In genomic region chr12:131432532-131433260, GRCh38 we compare ENCODE assay signal across 1 cellular context.
TF ChIP-seq lines count a peak whose summit lies in the region.

No MANE protein-coding gene starts in this region.

TF ChIP-seq in GM12878, 131 proteins besides CTCF, POLR2A, EP300 and RAD21 (continued from another document):
- TF ChIP-seq, protein P1, sequence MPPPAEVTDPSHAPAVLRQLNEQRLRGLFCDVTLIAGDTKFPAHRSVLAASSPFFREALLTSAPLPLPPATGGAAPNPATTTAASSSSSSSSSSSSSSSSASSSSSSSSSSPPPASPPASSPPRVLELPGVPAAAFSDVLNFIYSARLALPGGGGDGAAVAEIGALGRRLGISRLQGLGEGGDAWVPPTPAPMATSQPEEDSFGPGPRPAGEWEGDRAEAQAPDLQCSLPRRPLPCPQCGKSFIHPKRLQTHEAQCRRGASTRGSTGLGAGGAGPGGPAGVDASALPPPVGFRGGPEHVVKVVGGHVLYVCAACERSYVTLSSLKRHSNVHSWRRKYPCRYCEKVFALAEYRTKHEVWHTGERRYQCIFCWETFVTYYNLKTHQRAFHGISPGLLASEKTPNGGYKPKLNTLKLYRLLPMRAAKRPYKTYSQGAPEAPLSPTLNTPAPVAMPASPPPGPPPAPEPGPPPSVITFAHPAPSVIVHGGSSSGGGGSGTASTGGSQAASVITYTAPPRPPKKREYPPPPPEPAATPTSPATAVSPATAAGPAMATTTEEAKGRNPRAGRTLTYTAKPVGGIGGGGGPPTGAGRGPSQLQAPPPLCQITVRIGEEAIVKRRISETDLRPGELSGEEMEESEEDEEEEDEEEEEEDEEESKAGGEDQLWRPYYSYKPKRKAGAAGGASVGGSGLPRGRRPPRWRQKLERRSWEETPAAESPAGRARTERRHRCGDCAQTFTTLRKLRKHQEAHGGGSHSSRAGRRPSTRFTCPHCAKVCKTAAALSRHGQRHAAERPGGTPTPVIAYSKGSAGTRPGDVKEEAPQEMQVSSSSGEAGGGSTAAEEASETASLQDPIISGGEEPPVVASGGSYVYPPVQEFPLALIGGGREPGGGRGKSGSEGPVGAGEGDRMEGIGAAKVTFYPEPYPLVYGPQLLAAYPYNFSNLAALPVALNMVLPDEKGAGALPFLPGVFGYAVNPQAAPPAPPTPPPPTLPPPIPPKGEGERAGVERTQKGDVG (CRISPR knock-in tag; IDR thresholded peaks at IDR 0.05) = no peak
- no peak for TF ChIP-seq BMI1 (IDR thresholded peaks at IDR 0.05; ENCODE audit: borderline replicate concordance)
- no peak for TF ChIP-seq NFXL1 (IDR thresholded peaks at IDR 0.05; ENCODE audit: borderline replicate concordance)
- no peak for TF ChIP-seq YBX1 (IDR thresholded peaks at IDR 0.05)
- TF ChIP-seq RCOR1 (conservative IDR thresholded peaks at IDR 0.05; ENCODE audit: low read depth, low read length) = no peak
- no peak for TF ChIP-seq FOXM1 (IDR thresholded peaks at IDR 0.05; ENCODE audit: low read depth, low read length)
- peak in 1 of 2 experiments; percentile 82; a peak in 2 of 4 replicates for TF ChIP-seq ETV6 (conservative IDR thresholded peaks at IDR 0.05 in 1 of 2, IDR thresholded peaks at IDR 0.05 in 1 of 2; ENCODE audit: borderline replicate concordance in 1 of 2, low read depth in 1 of 2)
- TF ChIP-seq ZBTB40 (IDR thresholded peaks at IDR 0.05; ENCODE audit: borderline replicate concordance) = no peak
- no peak for TF ChIP-seq PBX3 (IDR thresholded peaks at IDR 0.05; ENCODE audit: insufficient replicate concordance, low read depth, low read length)
- no peak for TF ChIP-seq HCFC1 (IDR thresholded peaks at IDR 0.05; ENCODE audit: low read length)
- 0 out of 2 replicates have a peak, but pooled peaks have one; percentile 23 for TF ChIP-seq IRF5 (IDR thresholded peaks at IDR 0.05; ENCODE audit: borderline replicate concordance)
- TF ChIP-seq ZNF24 (IDR thresholded peaks at IDR 0.05) = no peak
- TF ChIP-seq RUNX3 (IDR thresholded peaks at IDR 0.05; ENCODE audit: low read length) = peak; percentile 77
- no peak for TF ChIP-seq ZBTB33 (IDR thresholded peaks at IDR 0.05)
- peak; percentile 92 for TF ChIP-seq EED (IDR thresholded peaks at IDR 0.05; ENCODE audit: low read depth)
- no peak for TF ChIP-seq ZZZ3 (IDR thresholded peaks at IDR 0.05; ENCODE audit: control insufficient read depth, insufficient read length, low read depth)
- peak; percentile 73; the same call in 1 of the 2 replicates for TF ChIP-seq MLLT1 (IDR thresholded peaks at IDR 0.05)
- peak; percentile 98 for TF ChIP-seq PAX5 (IDR thresholded peaks at IDR 0.05; ENCODE audit: borderline replicate concordance, low read depth, low read length)
- peak; percentile 90 for TF ChIP-seq IKZF2 (IDR thresholded peaks at IDR 0.05)
- TF ChIP-seq TAF1 (IDR thresholded peaks at IDR 0.05; ENCODE audit: borderline replicate concordance, low read depth, low read length) = no peak
- no peak for TF ChIP-seq CBX3 (IDR thresholded peaks at IDR 0.05; ENCODE audit: borderline replicate concordance, low read depth)
- TF ChIP-seq, protein P2, sequence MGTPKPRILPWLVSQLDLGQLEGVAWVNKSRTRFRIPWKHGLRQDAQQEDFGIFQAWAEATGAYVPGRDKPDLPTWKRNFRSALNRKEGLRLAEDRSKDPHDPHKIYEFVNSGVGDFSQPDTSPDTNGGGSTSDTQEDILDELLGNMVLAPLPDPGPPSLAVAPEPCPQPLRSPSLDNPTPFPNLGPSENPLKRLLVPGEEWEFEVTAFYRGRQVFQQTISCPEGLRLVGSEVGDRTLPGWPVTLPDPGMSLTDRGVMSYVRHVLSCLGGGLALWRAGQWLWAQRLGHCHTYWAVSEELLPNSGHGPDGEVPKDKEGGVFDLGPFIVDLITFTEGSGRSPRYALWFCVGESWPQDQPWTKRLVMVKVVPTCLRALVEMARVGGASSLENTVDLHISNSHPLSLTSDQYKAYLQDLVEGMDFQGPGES (IDR thresholded peaks at IDR 0.05) = no peak
